ENCODE assay signal across 8 cellular contexts in genomic region chr16:4253394-4254150, GRCh38. TPM values are rescaled to one million over a fixed set of nuclear protein-coding genes. Genes with fewer than 3 reads are reported as not detected.
DNase-seq lines count a peak whose midpoint lies in the region; ATAC-seq and TF ChIP-seq lines count a peak whose summit lies in the region.

No MANE protein-coding gene starts in this region.

- H3K27ac ChIP-seq in neural cell (ENCODE audit: low read length): peak overlapping the region; percentile 78

- H3K79me2 ChIP-seq in neural cell (replicated peaks; ENCODE audit: insufficient read depth, low read length): no peaks in the 10 kb centered on the region

- peak overlapping the region; percentile 34 for H2AFZ ChIP-seq in neural cell (ENCODE audit: low read depth, low read length)

- H3K27me3 ChIP-seq in HAP-1 (ENCODE audit: low read depth): no peaks in the 10 kb centered on the region
- no peaks in the 10 kb centered on the region for H3K27me3 ChIP-seq in MG63
- no peaks in the 10 kb centered on the region for H3K27me3 ChIP-seq in neural cell (ENCODE audit: insufficient read depth, low read depth, low read length)

- peak overlapping the region; percentile 89 to 99 for H3K4me3 Mint-ChIP-seq in stimulated activated naive CD8-positive, alpha-beta T cell treated with anti-CD3 and anti-CD28 coated beads, Interleukin-15, amount 100 ng/mL, for 72 hours

- peak overlapping the region; percentile 52 for H3K4me3 ChIP-seq in HAP-1
- H3K4me3 ChIP-seq in MG63: peak overlapping the region; percentile 72
- H3K4me3 ChIP-seq in fibroblast of the aortic adventitia (ENCODE audit: low read depth, low read length): peak overlapping the region; percentile 72
- peak overlapping the region; percentile 87 for H3K4me3 ChIP-seq in neural cell (ENCODE audit: low read length)

- peak; percentile 98 for DNase-seq in G401 (ENCODE audit: low spot score)
- peak; percentile 96 to 100 for DNase-seq in HAP-1 (ENCODE audit: low spot score in 2 of 2)
- peak; percentile 100 for DNase-seq in MG63
- peak; percentile 94 to 96 for DNase-seq in SHP77 (lab: John Stamatoyannopoulos, UW)
- DNase-seq in activated gamma-delta T cell (lab: John Stamatoyannopoulos, UW): peak; percentile 99
- peak; percentile 99 for DNase-seq in fibroblast of the aortic adventitia (ENCODE audit: low read depth)
- DNase-seq in stimulated activated naive CD8-positive, alpha-beta T cell treated with anti-CD3 and anti-CD28 coated beads, Interleukin-15, amount 100 ng/mL, for 72 hours: peak; percentile 99 to 100

- no peak overlapping the region for H3K4me2 ChIP-seq in neural cell (ENCODE audit: low read length)

- TF ChIP-seq RAD21 in neural cell (conservative IDR thresholded peaks at IDR 0.05): peak; percentile 93

- no peaks in the 10 kb centered on the region for H3K9me3 Mint-ChIP-seq in stimulated activated naive CD8-positive, alpha-beta T cell treated with anti-CD3 and anti-CD28 coated beads, Interleukin-15, amount 100 ng/mL, for 72 hours

- in situ Hi-C loops in G401 (cut with HindIII; ENCODE audit: low sequenced_read_pairs) (no loop called here), HAP-1 (cut with MboI; ENCODE audit: low sequenced_read_pairs) (loop anchor here (5.0 to 10.0 kb wide), 2 partner anchors 141 to 309 kb away; no protein-coding TSS in a partner anchor)

- no peak for TF ChIP-seq CTCF in fibroblast of the aortic adventitia (IDR thresholded peaks at IDR 0.05; ENCODE audit: insufficient read depth, low read length)
- TF ChIP-seq CTCF in neural cell (IDR thresholded peaks at IDR 0.05; ENCODE audit: poor library complexity, severe bottlenecking): no peak

- H3K9me3 ChIP-seq in HAP-1: no peaks in the 10 kb centered on the region
- no peaks in the 10 kb centered on the region for H3K9me3 ChIP-seq in MG63
- no peaks in the 10 kb centered on the region for H3K9me3 ChIP-seq in neural cell (ENCODE audit: low read length)

- H3K4me1 Mint-ChIP-seq in stimulated activated naive CD8-positive, alpha-beta T cell treated with anti-CD3 and anti-CD28 coated beads, Interleukin-15, amount 100 ng/mL, for 72 hours: peaks cover 14% of the 10 kb centered on the region

- no peaks in the 10 kb centered on the region for H4K20me1 ChIP-seq in neural cell (ENCODE audit: insufficient read depth)

- no peaks in the 10 kb centered on the region for H3K9me2 ChIP-seq in neural cell (ENCODE audit: insufficient read depth, low read length)

- no peaks in the 10 kb centered on the region for H3K4me1 ChIP-seq in HAP-1

- no peaks in the 10 kb centered on the region for H3K27me3 Mint-ChIP-seq in stimulated activated naive CD8-positive, alpha-beta T cell treated with anti-CD3 and anti-CD28 coated beads, Interleukin-15, amount 100 ng/mL, for 72 hours

- peak; percentile 38 for TF ChIP-seq EP300 in neural cell (conservative IDR thresholded peaks at IDR 0.05; ENCODE audit: poor library complexity, severe bottlenecking)

- H3F3A ChIP-seq in neural cell (ENCODE audit: insufficient read depth, low read length, poor library complexity, severe bottlenecking): no peaks in the 10 kb centered on the region

- peak overlapping the region; percentile 92 to 98 for H3K27ac Mint-ChIP-seq in stimulated activated naive CD8-positive, alpha-beta T cell treated with anti-CD3 and anti-CD28 coated beads, Interleukin-15, amount 100 ng/mL, for 72 hours

- peak; percentile 98 for ATAC-seq in stimulated activated naive CD8-positive, alpha-beta T cell treated with anti-CD3 and anti-CD28 coated beads, Interleukin-15, amount 100 ng/mL, for 72 hours

- H3K9ac ChIP-seq in neural cell (ENCODE audit: low read length): peak overlapping the region; percentile 77

- H3K36me3 ChIP-seq in HAP-1 (replicated peaks) (peaks cover 4% of the 10 kb centered on the region), MG63 (peaks cover 19% of the 10 kb centered on the region), neural cell (ENCODE audit: insufficient read depth, low read length) (no peaks in the 10 kb centered on the region)

TF ChIP-seq in neural cell, 6 proteins besides CTCF, POLR2A, EP300 and RAD21:
- peak; percentile 81 for TF ChIP-seq MXI1 (conservative IDR thresholded peaks at IDR 0.05; ENCODE audit: poor library complexity, severe bottlenecking)
- TF ChIP-seq POLR2AphosphoS5 (IDR thresholded peaks at IDR 0.05): peak; percentile 91
- TF ChIP-seq SMC3 (conservative IDR thresholded peaks at IDR 0.05; ENCODE audit: poor library complexity): peak; percentile 97
- TF ChIP-seq REST (IDR thresholded peaks at IDR 0.05; ENCODE audit: borderline replicate concordance): peak; percentile 90
- peak; percentile 90 for TF ChIP-seq TAF1 (IDR thresholded peaks at IDR 0.05; ENCODE audit: low read depth)
- TF ChIP-seq EZH2 (IDR thresholded peaks at IDR 0.05; ENCODE audit: borderline replicate concordance, insufficient read depth, low read length, poor library complexity, severe bottlenecking): no peak

RNA-seq across cellular contexts. Expression of gene SRL, which starts 11.7 kb away (rescaled TPM):
- 0.07 and 0.37 TPM in 2 replicates for total RNA-seq in G401 (2014; rRNA removed; shearing (Covaris generic))
- total RNA-seq in MG63 (2014; rRNA removed; shearing (Covaris generic); ENCODE audit: low replicate concordance): 0.03 TPM in 1 of 2 replicates, not detected in the other
- 0.09 and 0.25 TPM in 2 replicates for total RNA-seq in fibroblast of the aortic adventitia (ENCODE audit: low replicate concordance)
- polyA plus RNA-seq in neural cell: not detected in 2 replicates
- polyA minus RNA-seq in neural cell: not detected in 2 replicates

RNA-seq across cellular contexts. Expression of gene TFAP4, which starts 19.3 kb away (rescaled TPM):
- total RNA-seq in G401 (2014; rRNA removed; shearing (Covaris generic)): 14.5 and 38.3 TPM in 2 replicates
- 28.5 and 42.2 TPM in 2 replicates for total RNA-seq in MG63 (2014; rRNA removed; shearing (Covaris generic); ENCODE audit: low replicate concordance)
- total RNA-seq in fibroblast of the aortic adventitia (ENCODE audit: low replicate concordance): 5.5 and 10.6 TPM in 2 replicates
- polyA plus RNA-seq in neural cell: 4.4 and 6.3 TPM in 2 replicates
- polyA minus RNA-seq in neural cell: 6.8 and 11.2 TPM in 2 replicates

Comparison
In these comparisons a context has a peak if more than half of its experiments do, and no peak if none do; other contexts are left out.
1. Peak in every context shown above with its lines: DNase-seq, ATAC-seq, H3K4me3 ChIP-seq and H3K27ac ChIP-seq.